ENCODE assay signal across 1 cellular context in genomic region chr11:33448461-33449130, GRCh38.
TF ChIP-seq lines count a peak whose summit lies in the region.

No MANE protein-coding gene starts in this region.

TF ChIP-seq in IMR-90, 13 proteins besides CTCF, POLR2A, EP300 and RAD21:
- TF ChIP-seq USF2 (IDR thresholded peaks at IDR 0.05; ENCODE audit: low read depth, low read length) (no peak), BHLHE40 (IDR thresholded peaks at IDR 0.05; ENCODE audit: low read depth, low read length) (peak; percentile 23; the same call in 1 of the 2 replicates), SMC3 (IDR thresholded peaks at IDR 0.05; ENCODE audit: low read depth, low read length) (no peak), MXI1 (IDR thresholded peaks at IDR 0.05; ENCODE audit: borderline replicate concordance, low read depth, low read length) (no peak), CEBPB (IDR thresholded peaks at IDR 0.05; ENCODE audit: low read depth, low read length) (no peak), RFX5 (IDR thresholded peaks at IDR 0.05; ENCODE audit: low read depth, low read length) (no peak)
